2 cellular contexts compared by ENCODE assay signal in the genomic region with DNA sequence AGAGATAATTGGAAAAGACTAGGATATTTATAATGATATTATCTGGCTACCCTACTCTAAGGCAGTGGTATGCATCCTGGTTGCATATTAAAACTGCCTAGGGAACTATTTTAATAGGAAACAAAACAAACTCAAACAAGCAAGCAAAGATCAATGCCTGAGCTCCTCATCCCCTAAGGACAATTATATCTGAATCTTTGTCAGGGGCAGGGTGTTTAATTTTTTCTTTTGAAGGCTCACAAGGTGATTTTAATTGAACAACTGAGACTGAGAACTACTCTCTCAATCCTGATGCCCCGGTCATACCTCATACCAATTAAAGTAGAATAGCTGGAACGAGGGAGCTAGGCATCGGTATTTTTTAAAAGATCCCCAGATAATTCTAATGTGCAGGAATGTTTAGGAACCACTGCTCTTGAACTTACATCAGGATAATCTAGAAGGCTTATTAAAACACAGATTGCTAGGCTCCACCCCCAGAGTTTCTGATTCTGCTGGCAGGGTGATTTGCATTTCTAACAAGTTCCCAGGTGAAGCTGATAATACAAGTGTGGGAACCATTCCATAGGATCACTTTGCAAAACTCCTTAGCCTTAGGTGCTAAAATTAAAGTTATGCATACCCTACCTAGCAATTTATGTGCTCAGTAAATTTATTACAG.
TF ChIP-seq lines count a peak whose summit lies in the region.

No MANE protein-coding gene starts in this region.

TF ChIP-seq in SK-N-SH treated with all-trans-retinoic acid at 6 μM for 48 hours, 23 proteins besides CTCF, POLR2A, EP300 and RAD21 (continued from another document):
- TF ChIP-seq, protein P1, sequence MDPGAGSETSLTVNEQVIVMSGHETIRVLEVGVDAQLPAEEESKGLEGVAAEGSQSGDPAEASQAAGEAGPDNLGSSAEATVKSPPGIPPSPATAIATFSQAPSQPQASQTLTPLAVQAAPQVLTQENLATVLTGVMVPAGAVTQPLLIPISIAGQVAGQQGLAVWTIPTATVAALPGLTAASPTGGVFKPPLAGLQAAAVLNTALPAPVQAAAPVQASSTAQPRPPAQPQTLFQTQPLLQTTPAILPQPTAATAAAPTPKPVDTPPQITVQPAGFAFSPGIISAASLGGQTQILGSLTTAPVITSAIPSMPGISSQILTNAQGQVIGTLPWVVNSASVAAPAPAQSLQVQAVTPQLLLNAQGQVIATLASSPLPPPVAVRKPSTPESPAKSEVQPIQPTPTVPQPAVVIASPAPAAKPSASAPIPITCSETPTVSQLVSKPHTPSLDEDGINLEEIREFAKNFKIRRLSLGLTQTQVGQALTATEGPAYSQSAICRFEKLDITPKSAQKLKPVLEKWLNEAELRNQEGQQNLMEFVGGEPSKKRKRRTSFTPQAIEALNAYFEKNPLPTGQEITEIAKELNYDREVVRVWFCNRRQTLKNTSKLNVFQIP (CRISPR knock-in tag; IDR thresholded peaks at IDR 0.05; ENCODE audit: borderline replicate concordance, low read depth): no peak
- TF ChIP-seq, protein P2, sequence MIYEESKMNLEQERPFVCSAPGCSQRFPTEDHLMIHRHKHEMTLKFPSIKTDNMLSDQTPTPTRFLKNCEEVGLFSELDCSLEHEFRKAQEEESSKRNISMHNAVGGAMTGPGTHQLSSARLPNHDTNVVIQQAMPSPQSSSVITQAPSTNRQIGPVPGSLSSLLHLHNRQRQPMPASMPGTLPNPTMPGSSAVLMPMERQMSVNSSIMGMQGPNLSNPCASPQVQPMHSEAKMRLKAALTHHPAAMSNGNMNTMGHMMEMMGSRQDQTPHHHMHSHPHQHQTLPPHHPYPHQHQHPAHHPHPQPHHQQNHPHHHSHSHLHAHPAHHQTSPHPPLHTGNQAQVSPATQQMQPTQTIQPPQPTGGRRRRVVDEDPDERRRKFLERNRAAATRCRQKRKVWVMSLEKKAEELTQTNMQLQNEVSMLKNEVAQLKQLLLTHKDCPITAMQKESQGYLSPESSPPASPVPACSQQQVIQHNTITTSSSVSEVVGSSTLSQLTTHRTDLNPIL (CRISPR knock-in tag; IDR thresholded peaks at IDR 0.05; ENCODE audit: low read depth): no peak
- TF ChIP-seq, protein P3, sequence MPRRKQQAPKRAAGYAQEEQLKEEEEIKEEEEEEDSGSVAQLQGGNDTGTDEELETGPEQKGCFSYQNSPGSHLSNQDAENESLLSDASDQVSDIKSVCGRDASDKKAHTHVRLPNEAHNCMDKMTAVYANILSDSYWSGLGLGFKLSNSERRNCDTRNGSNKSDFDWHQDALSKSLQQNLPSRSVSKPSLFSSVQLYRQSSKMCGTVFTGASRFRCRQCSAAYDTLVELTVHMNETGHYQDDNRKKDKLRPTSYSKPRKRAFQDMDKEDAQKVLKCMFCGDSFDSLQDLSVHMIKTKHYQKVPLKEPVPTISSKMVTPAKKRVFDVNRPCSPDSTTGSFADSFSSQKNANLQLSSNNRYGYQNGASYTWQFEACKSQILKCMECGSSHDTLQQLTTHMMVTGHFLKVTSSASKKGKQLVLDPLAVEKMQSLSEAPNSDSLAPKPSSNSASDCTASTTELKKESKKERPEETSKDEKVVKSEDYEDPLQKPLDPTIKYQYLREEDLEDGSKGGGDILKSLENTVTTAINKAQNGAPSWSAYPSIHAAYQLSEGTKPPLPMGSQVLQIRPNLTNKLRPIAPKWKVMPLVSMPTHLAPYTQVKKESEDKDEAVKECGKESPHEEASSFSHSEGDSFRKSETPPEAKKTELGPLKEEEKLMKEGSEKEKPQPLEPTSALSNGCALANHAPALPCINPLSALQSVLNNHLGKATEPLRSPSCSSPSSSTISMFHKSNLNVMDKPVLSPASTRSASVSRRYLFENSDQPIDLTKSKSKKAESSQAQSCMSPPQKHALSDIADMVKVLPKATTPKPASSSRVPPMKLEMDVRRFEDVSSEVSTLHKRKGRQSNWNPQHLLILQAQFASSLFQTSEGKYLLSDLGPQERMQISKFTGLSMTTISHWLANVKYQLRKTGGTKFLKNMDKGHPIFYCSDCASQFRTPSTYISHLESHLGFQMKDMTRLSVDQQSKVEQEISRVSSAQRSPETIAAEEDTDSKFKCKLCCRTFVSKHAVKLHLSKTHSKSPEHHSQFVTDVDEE (CRISPR knock-in tag; IDR thresholded peaks at IDR 0.05): no peak
- TF ChIP-seq ZNF70 (CRISPR knock-in tag; IDR thresholded peaks at IDR 0.05) (no peak), CSDC2 (CRISPR knock-in tag; IDR thresholded peaks at IDR 0.05) (no peak), ESRRG (CRISPR knock-in tag; IDR thresholded peaks at IDR 0.05) (no peak), TCF4 (CRISPR knock-in tag; IDR thresholded peaks at IDR 0.05; ENCODE audit: borderline replicate concordance) (no peak), GLIS3 (CRISPR knock-in tag; IDR thresholded peaks at IDR 0.05) (no peak), ZC3H10 (CRISPR knock-in tag; IDR thresholded peaks at IDR 0.05) (no peak), ARNTL (CRISPR knock-in tag; IDR thresholded peaks at IDR 0.05; ENCODE audit: borderline replicate concordance, low read depth) (no peak), ZNF565 (CRISPR knock-in tag; conservative IDR thresholded peaks at IDR 0.05; ENCODE audit: low read depth) (no peak)
- TF ChIP-seq, protein P4, sequence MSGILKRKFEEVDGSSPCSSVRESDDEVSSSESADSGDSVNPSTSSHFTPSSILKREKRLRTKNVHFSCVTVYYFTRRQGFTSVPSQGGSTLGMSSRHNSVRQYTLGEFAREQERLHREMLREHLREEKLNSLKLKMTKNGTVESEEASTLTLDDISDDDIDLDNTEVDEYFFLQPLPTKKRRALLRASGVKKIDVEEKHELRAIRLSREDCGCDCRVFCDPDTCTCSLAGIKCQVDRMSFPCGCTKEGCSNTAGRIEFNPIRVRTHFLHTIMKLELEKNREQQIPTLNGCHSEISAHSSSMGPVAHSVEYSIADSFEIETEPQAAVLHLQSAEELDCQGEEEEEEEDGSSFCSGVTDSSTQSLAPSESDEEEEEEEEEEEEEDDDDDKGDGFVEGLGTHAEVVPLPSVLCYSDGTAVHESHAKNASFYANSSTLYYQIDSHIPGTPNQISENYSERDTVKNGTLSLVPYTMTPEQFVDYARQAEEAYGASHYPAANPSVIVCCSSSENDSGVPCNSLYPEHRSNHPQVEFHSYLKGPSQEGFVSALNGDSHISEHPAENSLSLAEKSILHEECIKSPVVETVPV (CRISPR knock-in tag; IDR thresholded peaks at IDR 0.05): no peak

TF ChIP-seq in SK-N-SH, 30 proteins besides CTCF, POLR2A, EP300 and RAD21 (continued from another document):
- TF ChIP-seq, protein P5, sequence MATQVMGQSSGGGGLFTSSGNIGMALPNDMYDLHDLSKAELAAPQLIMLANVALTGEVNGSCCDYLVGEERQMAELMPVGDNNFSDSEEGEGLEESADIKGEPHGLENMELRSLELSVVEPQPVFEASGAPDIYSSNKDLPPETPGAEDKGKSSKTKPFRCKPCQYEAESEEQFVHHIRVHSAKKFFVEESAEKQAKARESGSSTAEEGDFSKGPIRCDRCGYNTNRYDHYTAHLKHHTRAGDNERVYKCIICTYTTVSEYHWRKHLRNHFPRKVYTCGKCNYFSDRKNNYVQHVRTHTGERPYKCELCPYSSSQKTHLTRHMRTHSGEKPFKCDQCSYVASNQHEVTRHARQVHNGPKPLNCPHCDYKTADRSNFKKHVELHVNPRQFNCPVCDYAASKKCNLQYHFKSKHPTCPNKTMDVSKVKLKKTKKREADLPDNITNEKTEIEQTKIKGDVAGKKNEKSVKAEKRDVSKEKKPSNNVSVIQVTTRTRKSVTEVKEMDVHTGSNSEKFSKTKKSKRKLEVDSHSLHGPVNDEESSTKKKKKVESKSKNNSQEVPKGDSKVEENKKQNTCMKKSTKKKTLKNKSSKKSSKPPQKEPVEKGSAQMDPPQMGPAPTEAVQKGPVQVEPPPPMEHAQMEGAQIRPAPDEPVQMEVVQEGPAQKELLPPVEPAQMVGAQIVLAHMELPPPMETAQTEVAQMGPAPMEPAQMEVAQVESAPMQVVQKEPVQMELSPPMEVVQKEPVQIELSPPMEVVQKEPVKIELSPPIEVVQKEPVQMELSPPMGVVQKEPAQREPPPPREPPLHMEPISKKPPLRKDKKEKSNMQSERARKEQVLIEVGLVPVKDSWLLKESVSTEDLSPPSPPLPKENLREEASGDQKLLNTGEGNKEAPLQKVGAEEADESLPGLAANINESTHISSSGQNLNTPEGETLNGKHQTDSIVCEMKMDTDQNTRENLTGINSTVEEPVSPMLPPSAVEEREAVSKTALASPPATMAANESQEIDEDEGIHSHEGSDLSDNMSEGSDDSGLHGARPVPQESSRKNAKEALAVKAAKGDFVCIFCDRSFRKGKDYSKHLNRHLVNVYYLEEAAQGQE (IDR thresholded peaks at IDR 0.05; ENCODE audit: low read depth, low read length): no peak
- TF ChIP-seq NRF1 (IDR thresholded peaks at IDR 0.05; ENCODE audit: low read depth, low read length): no peak
- no peak for TF ChIP-seq ELF1 (IDR thresholded peaks at IDR 0.05)
- TF ChIP-seq POLR2AphosphoS5 (IDR thresholded peaks at IDR 0.05; ENCODE audit: low read depth, low read length): no peak
- TF ChIP-seq RFX5 (IDR thresholded peaks at IDR 0.05; ENCODE audit: low read length): no peak
- no peak for TF ChIP-seq RCOR1 (IDR thresholded peaks at IDR 0.05; ENCODE audit: low read length)
- TF ChIP-seq, protein P6, sequence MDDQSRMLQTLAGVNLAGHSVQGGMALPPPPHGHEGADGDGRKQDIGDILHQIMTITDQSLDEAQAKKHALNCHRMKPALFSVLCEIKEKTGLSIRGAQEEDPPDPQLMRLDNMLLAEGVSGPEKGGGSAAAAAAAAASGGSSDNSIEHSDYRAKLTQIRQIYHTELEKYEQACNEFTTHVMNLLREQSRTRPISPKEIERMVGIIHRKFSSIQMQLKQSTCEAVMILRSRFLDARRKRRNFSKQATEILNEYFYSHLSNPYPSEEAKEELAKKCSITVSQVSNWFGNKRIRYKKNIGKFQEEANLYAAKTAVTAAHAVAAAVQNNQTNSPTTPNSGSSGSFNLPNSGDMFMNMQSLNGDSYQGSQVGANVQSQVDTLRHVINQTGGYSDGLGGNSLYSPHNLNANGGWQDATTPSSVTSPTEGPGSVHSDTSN (IDR thresholded peaks at IDR 0.05): no peak
- no peak for TF ChIP-seq GATA2 (CRISPR knock-in tag; IDR thresholded peaks at IDR 0.05)
- no peak for TF ChIP-seq GABPA (IDR thresholded peaks at IDR 0.05; ENCODE audit: low read depth)
